8 cellular contexts compared by ENCODE assay signal in genomic region chr19:8513687-8514504, GRCh38. TPM values are rescaled to one million over a fixed set of nuclear protein-coding genes. Genes with fewer than 3 reads are reported as not detected.
A peak's percentile ranks its signal among the peaks of the same experiment; 100 is the strongest.
DNase-seq lines count a peak whose midpoint lies in the region; ATAC-seq and TF ChIP-seq lines count a peak whose summit lies in the region.

Gene ZNF414, minus strand, starts transcription at chr19:8514167. Its CDS starts 121 bp downstream, at chr19:8514046.

- ATAC-seq in naive B cell (ENCODE audit: low read depth in 2 of 2): peak; percentile 91
- ATAC-seq in stimulated activated effector memory CD8-positive, alpha-beta T cell treated with anti-CD3 and anti-CD28 coated beads, Interleukin-12 subunit alpha, Interleukin-12 subunit beta, amount 100 ng/mL, for 72 hours: peak; percentile 91

- peak within 1 kb of the TSS; percentile 97 for H3K27ac ChIP-seq in RWPE1

- H3K27ac Mint-ChIP-seq in naive B cell: peak within 1 kb of the TSS; percentile 96 to 100 (median 98)
- H3K27ac Mint-ChIP-seq in stimulated activated effector memory CD8-positive, alpha-beta T cell treated with anti-CD3 and anti-CD28 coated beads, Interleukin-12 subunit alpha, Interleukin-12 subunit beta, amount 100 ng/mL, for 72 hours: peak within 1 kb of the TSS; percentile 99

- POLR2A ChIA-PET in RWPE1 (lab: Yijun Ruan, JAX; ENCODE audit: low non-redundant PET): interaction anchor here (0.8 to 1.6 kb wide), 5 partner anchors 9 to 123 kb away, joined by 3 to 7 read pairs (median 4); partner anchors contain the start of gene RAB11B

- H3K27me3 Mint-ChIP-seq in naive B cell: no peaks in the 10 kb centered on the region

- peak; percentile 99 for DNase-seq in EL
- DNase-seq in H4 (ENCODE audit: low spot score): peak; percentile 98
- DNase-seq in LoVo (ENCODE audit: low spot score): peak; percentile 98
- peak; percentile 95 for DNase-seq in RWPE1 (ENCODE audit: low spot score)
- peak; percentile 91 to 97 for DNase-seq in activated T-helper 1 cell treated with anti-CD3 and anti-CD28 coated beads, Interleukin-2, amount 50 U/mL, for 16 hours (ENCODE audit: low read depth in 1 of 2, low spot score in 1 of 2)
- peak; percentile 96 for DNase-seq in fibroblast of gingiva (ENCODE audit: low read depth)
- peak; percentile 98 for DNase-seq in naive B cell
- DNase-seq in stimulated activated effector memory CD8-positive, alpha-beta T cell treated with anti-CD3 and anti-CD28 coated beads, Interleukin-12 subunit alpha, Interleukin-12 subunit beta, amount 100 ng/mL, for 72 hours (ENCODE audit: low spot score in 2 of 2): peak; percentile 98 to 99

- no peak for TF ChIP-seq CTCF in RWPE1 (conservative IDR thresholded peaks at IDR 0.05; ENCODE audit: low read depth)

- H3K36me3 Mint-ChIP-seq in naive B cell: no peaks in the 10 kb centered on the region
- peaks cover 37% of the 10 kb centered on the region for H3K36me3 Mint-ChIP-seq in stimulated activated effector memory CD8-positive, alpha-beta T cell treated with anti-CD3 and anti-CD28 coated beads, Interleukin-12 subunit alpha, Interleukin-12 subunit beta, amount 100 ng/mL, for 72 hours

- CTCF ChIA-PET in RWPE1 (lab: Yijun Ruan, JAX): no interaction called here

- H3K9me3 Mint-ChIP-seq in naive B cell: no peaks in the 10 kb centered on the region
- no peaks in the 10 kb centered on the region for H3K9me3 Mint-ChIP-seq in stimulated activated effector memory CD8-positive, alpha-beta T cell treated with anti-CD3 and anti-CD28 coated beads, Interleukin-12 subunit alpha, Interleukin-12 subunit beta, amount 100 ng/mL, for 72 hours

- peaks cover 21 to 36% (median 31%) of the 10 kb centered on the region in 3 donors for H3K4me1 Mint-ChIP-seq in naive B cell
- H3K4me1 Mint-ChIP-seq in stimulated activated effector memory CD8-positive, alpha-beta T cell treated with anti-CD3 and anti-CD28 coated beads, Interleukin-12 subunit alpha, Interleukin-12 subunit beta, amount 100 ng/mL, for 72 hours: peaks cover 54% of the 10 kb centered on the region

- H3K4me3 Mint-ChIP-seq in naive B cell: peak within 1 kb of the TSS; percentile 88 to 98 (median 96)
- peak within 1 kb of the TSS; percentile 89 for H3K4me3 Mint-ChIP-seq in stimulated activated effector memory CD8-positive, alpha-beta T cell treated with anti-CD3 and anti-CD28 coated beads, Interleukin-12 subunit alpha, Interleukin-12 subunit beta, amount 100 ng/mL, for 72 hours

RNA-seq across cellular contexts. Expression of gene ZNF414, which starts in this region (rescaled TPM):
- total RNA-seq in H4 (2014; rRNA removed; shearing (Covaris generic)): 7.0 and 9.3 TPM in 2 replicates
- polyA plus RNA-seq in naive B cell (ENCODE audit: low read depth in 6 of 6): 10 to 100 TPM in 4 of 6 donors, 1 to 10 TPM in 2; 7.4 to 25.5 (median 11.7) TPM

Comparison
In these comparisons a context has a peak if more than half of its experiments do, and no peak if none do; other contexts are left out.
1. Peak in every context shown above with its lines: DNase-seq, ATAC-seq and H3K27ac ChIP-seq.